ENCODE assay signal across 8 cellular contexts in genomic region chr17:42937712-42938596, GRCh38. TPM values are rescaled to one million over a fixed set of nuclear protein-coding genes. Genes with fewer than 3 reads are reported as not detected.
DNase-seq lines count a peak whose midpoint lies in the region; ATAC-seq and TF ChIP-seq lines count a peak whose summit lies in the region.

No MANE protein-coding gene starts in this region.

- intact Hi-C loops in lower lobe of right lung (cut with DNase I) = loop anchor here (10.0 kb wide), 1 partner anchor 93 kb away; the partner anchor contains the start of gene AOC2
- intact Hi-C loops in transverse colon (cut with DNase I; ENCODE audit: low total_unique reads) = loop anchor here (5.0 kb wide), 1 partner anchor 96 kb away; the partner anchor contains the start of gene AOC2

- in situ Hi-C loops in transverse colon (cut with MboI; ENCODE audit: low pct_ligation_motif_present in 1 of 4, low pct_unique_long_range_greater_than_20kb in 1 of 4, low sequenced_read_pairs in 3 of 4) = loop anchor here (10.0 to 25.0 kb wide), 3 partner anchors 93 to 226 kb away; partner anchors contain the start of genes AOC2 (in 2 of the 4) and PSME3 (in 1 of the 4)

- no peaks in the 10 kb centered on the region for H3K79me2 ChIP-seq in MM.1S (ENCODE audit: low read length)

- no peak overlapping the region for H3K9ac ChIP-seq in MM.1S (ENCODE audit: low read length)

- H3F3A ChIP-seq in MM.1S (ENCODE audit: insufficient read depth, low read length) = no peaks in the 10 kb centered on the region

- H3K27ac ChIP-seq in MM.1S (ENCODE audit: low read length) = no peak overlapping the region
- H3K27ac ChIP-seq in coronary artery = no peak overlapping the region
- H3K27ac ChIP-seq in lower lobe of right lung = no peak overlapping the region
- no peak overlapping the region for H3K27ac ChIP-seq in transverse colon

- no peak overlapping the region for H3K4me2 ChIP-seq in MM.1S (ENCODE audit: low read depth, low read length)

- TF ChIP-seq POLR2A in transverse colon (IDR thresholded peaks at IDR 0.05) = no peak

- H3K9me2 ChIP-seq in MM.1S (replicated peaks; ENCODE audit: insufficient read depth, low read length) = no peaks in the 10 kb centered on the region

- H3K4me3 ChIP-seq in MM.1S (ENCODE audit: low read length) = no peak overlapping the region
- no peak overlapping the region for H3K4me3 ChIP-seq in coronary artery
- no peak overlapping the region for H3K4me3 ChIP-seq in lower lobe of right lung
- no peak overlapping the region for H3K4me3 ChIP-seq in transverse colon

- DNase-seq in NCI-H524 (lab: John Stamatoyannopoulos, UW) = peak; percentile 7 to 61
- no peak for DNase-seq in NCI-H524 treated with DMSO at 0.1 percent for 48 hours (lab: John Stamatoyannopoulos, UW)
- peak; percentile 56 for DNase-seq in MM.1S
- peak; percentile 11 for DNase-seq in SKM-1 (lab: John Stamatoyannopoulos, UW; ENCODE audit: unreplicated experiment)
- no peak for DNase-seq in coronary artery (ENCODE audit: low spot score)
- no peak for DNase-seq in lower lobe of right lung
- DNase-seq in transverse colon = peak; percentile 29

- no peaks in the 10 kb centered on the region for H3K27me3 ChIP-seq in MM.1S (replicated peaks; ENCODE audit: insufficient read depth, low read length)
- no peaks in the 10 kb centered on the region for H3K27me3 ChIP-seq in lower lobe of right lung (ENCODE audit: low read depth)
- peaks cover 21% of the 10 kb centered on the region for H3K27me3 ChIP-seq in transverse colon

- H4K20me1 ChIP-seq in MM.1S (ENCODE audit: insufficient read depth, low read length) = no peaks in the 10 kb centered on the region

- TF ChIP-seq CTCF in MM.1S (IDR thresholded peaks at IDR 0.05; ENCODE audit: low read length) (peak; percentile 69), coronary artery (IDR thresholded peaks at IDR 0.05) (peak; percentile 61), lower lobe of right lung (IDR thresholded peaks at IDR 0.05) (peak; percentile 64), transverse colon (IDR thresholded peaks at IDR 0.05) (peak; percentile 45 to 61 (median 52))

- WGBS in transverse colon (ENCODE audit: low coverage in 1 of 2), 2 donors = 36 to 37% methylated on average over 8 to 9 of the region's 9 CpGs

- TF ChIP-seq EP300 in transverse colon (IDR thresholded peaks at IDR 0.05; ENCODE audit: low read depth) = no peak

- H3K36me3 ChIP-seq in MM.1S (replicated peaks; ENCODE audit: insufficient read depth, low read length) (no peaks in the 10 kb centered on the region), lower lobe of right lung (no peaks in the 10 kb centered on the region), transverse colon (no peaks in the 10 kb centered on the region)

- H3K9me3 ChIP-seq in MM.1S (replicated peaks; ENCODE audit: insufficient read depth, low read length) (no peaks in the 10 kb centered on the region), lower lobe of right lung (no peaks in the 10 kb centered on the region), transverse colon (no peaks in the 10 kb centered on the region)

- no peaks in the 10 kb centered on the region for H3K4me1 ChIP-seq in MM.1S (ENCODE audit: low read length)
- no peaks in the 10 kb centered on the region for H3K4me1 ChIP-seq in lower lobe of right lung
- H3K4me1 ChIP-seq in transverse colon = no peaks in the 10 kb centered on the region

- peak; percentile 69 to 77 for ATAC-seq in lower lobe of right lung
- no peak for ATAC-seq in HG03108 (IDR thresholded peaks at IDR 0.05; ENCODE audit: unreplicated experiment)

- H2AFZ ChIP-seq in MM.1S (ENCODE audit: low read length) = no peak overlapping the region

RNA-seq across cellular contexts. Expression of gene AARSD1, which starts 26.3 kb away (rescaled TPM):
- total RNA-seq in lower lobe of right lung = 25.2 TPM
- total RNA-seq in transverse colon = 10 to 100 TPM in 2 of 4 donors, 1 to 10 TPM in 2; 2.6 to 21.9 (median 9.5) TPM

RNA-seq across cellular contexts. Expression of gene G6PC1, which starts 37.4 kb away (rescaled TPM):
- not detected for total RNA-seq in lower lobe of right lung
- under 1 TPM in 2 of 4 donors, not detected in 2; 0.32 to 0.68 TPM for total RNA-seq in transverse colon

RNA-seq across cellular contexts. Expression of gene PTGES3L, which starts 41.9 kb away (rescaled TPM):
- 0.27 TPM for total RNA-seq in lower lobe of right lung
- total RNA-seq in transverse colon = 1 to 10 TPM in 3 of 4 donors, not detected in 1; 3.4 to 8.3 (median 5.1) TPM

RNA-seq across cellular contexts. Expression of gene RUNDC1, which starts 42.4 kb away (rescaled TPM):
- total RNA-seq in lower lobe of right lung (17.1 TPM), transverse colon (10 to 100 TPM; 18.1 to 43.8 (median 27.8) TPM)

Comparison
In these comparisons a context has a peak if more than half of its experiments do, and no peak if none do; other contexts are left out.
1. DNase-seq: peak in NCI-H524 (2 of 2), MM.1S (single experiment), SKM-1 (single experiment) and transverse colon (single experiment); none in NCI-H524 treated with DMSO at 0.1 percent for 48 hours (single experiment), coronary artery (single experiment) and lower lobe of right lung (single experiment).
2. Peak in every context shown above with its lines, with median percentiles within 50 percentile points of each other: CTCF ChIP-seq.